Comparison of ENCODE assay signal across 1 cellular context in the genomic region with DNA sequence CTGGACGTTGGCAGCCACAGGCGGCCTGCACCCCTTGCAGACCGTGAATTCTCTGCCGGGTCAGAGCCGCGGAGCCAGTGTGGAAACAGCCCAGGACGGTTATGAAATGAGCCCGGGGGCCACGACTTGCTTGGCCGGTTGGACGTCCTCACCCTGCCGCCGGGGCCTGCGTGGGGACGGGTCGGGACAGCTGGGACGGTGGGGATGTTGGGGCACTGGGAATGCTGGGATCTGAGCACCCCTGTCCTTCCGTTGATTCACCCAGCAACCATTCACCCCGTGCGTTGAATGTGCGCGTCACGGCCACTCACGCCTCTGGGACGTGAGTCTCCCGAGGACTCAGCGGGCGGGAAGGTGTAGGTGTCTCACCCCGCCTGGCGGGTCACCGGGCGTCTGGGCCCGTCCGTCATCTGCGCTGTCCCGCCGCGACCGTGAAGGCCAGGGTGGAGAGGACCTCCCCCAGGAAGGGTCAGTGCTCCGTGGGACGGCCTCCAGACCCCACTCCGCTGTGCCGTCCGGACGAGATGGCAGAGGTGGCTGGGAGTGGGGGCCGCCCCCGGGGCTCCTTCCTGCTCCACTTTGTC.
TF ChIP-seq lines count a peak whose summit lies in the region.

No MANE protein-coding gene starts in this region.

TF ChIP-seq in K562, 482 proteins besides CTCF, POLR2A, EP300 and RAD21 (continues in another document):
- TF ChIP-seq HCFC1 (IDR thresholded peaks at IDR 0.05; ENCODE audit: low read depth, low read length) (no peak), TAF15 (IDR thresholded peaks at IDR 0.05; ENCODE audit: low read depth, low read length) (no peak), SMARCA4 (IDR thresholded peaks at IDR 0.05) (no peak), JUNB (CRISPR knock-in tag; conservative IDR thresholded peaks at IDR 0.05) (no peak), HNRNPH1 (optimal IDR thresholded peaks at IDR 0.05; ENCODE audit: low read depth, low read length) (no peak), GABPB1 (CRISPR knock-in tag; IDR thresholded peaks at IDR 0.05) (peak; percentile 53), RBM25 (IDR thresholded peaks at IDR 0.05; ENCODE audit: low read depth, low read length, severe bottlenecking) (no peak), SAFB (IDR thresholded peaks at IDR 0.05; ENCODE audit: borderline replicate concordance, low read depth, low read length) (0 out of 2 replicates have a peak, but pooled peaks have one; percentile 34), ZNF354B (CRISPR knock-in tag; IDR thresholded peaks at IDR 0.05) (no peak), ZZZ3 (IDR thresholded peaks at IDR 0.05) (no peak), ZNF217 (CRISPR knock-in tag; IDR thresholded peaks at IDR 0.05) (no peak), NFYB (IDR thresholded peaks at IDR 0.05; ENCODE audit: extremely low read depth, insufficient read length) (no peak), SNRNP70 (optimal IDR thresholded peaks at IDR 0.05; ENCODE audit: low read depth, low read length) (no peak), ZNF212 (CRISPR knock-in tag; IDR thresholded peaks at IDR 0.05) (no peak), CREB1 (IDR thresholded peaks at IDR 0.05) (peak; percentile 14; the same call in 1 of the 2 replicates), CREB1 (CRISPR knock-in tag; IDR thresholded peaks at IDR 0.05) (peak; percentile 63), ETS1 (conservative IDR thresholded peaks at IDR 0.05; ENCODE audit: control insufficient read depth, low read depth, low read length) (no peak), MTA1 (IDR thresholded peaks at IDR 0.05; ENCODE audit: borderline replicate concordance) (no peak), GTF2E2 (tag; IDR thresholded peaks at IDR 0.05) (no peak), BACH1 (tag; IDR thresholded peaks at IDR 0.05) (no peak), SMC3 (conservative IDR thresholded peaks at IDR 0.05; ENCODE audit: insufficient read depth, low read depth, low read length) (no peak), SMARCA5 (IDR thresholded peaks at IDR 0.05) (no peak), MXI1 (IDR thresholded peaks at IDR 0.05; ENCODE audit: low read depth, low read length) (no peak), HMG20A (CRISPR knock-in tag; conservative IDR thresholded peaks at IDR 0.05) (no peak), RFX1 (IDR thresholded peaks at IDR 0.05) (no peak), ZBTB2 (IDR thresholded peaks at IDR 0.05) (0 out of 2 replicates have a peak, but pooled peaks have one; percentile 29), ZNF311 (CRISPR knock-in tag; IDR thresholded peaks at IDR 0.05) (no peak), ZNF184 (CRISPR knock-in tag; IDR thresholded peaks at IDR 0.05) (no peak), HOXB6 (CRISPR knock-in tag; IDR thresholded peaks at IDR 0.05; ENCODE audit: borderline replicate concordance) (no peak), STAG1 (CRISPR knock-in tag; IDR thresholded peaks at IDR 0.05; ENCODE audit: borderline replicate concordance) (no peak), HNRNPL (IDR thresholded peaks at IDR 0.05; ENCODE audit: low read depth, low read length) (no peak), GATA2 (CRISPR knock-in tag; IDR thresholded peaks at IDR 0.05) (no peak), POLR2AphosphoS2 (IDR thresholded peaks at IDR 0.05; ENCODE audit: low read length) (no peak), ASH1L (IDR thresholded peaks at IDR 0.05; ENCODE audit: borderline replicate concordance, low read depth, partially characterized antibody) (no peak), HDAC1 (IDR thresholded peaks at IDR 0.05) (no peak; a peak in 1 of 4 replicates), PREB (CRISPR knock-in tag; IDR thresholded peaks at IDR 0.05) (no peak), LARP7 (IDR thresholded peaks at IDR 0.05) (no peak), RCOR1 (IDR thresholded peaks at IDR 0.05; ENCODE audit: borderline replicate concordance in 1 of 2, low read depth in 2 of 2, low read length in 2 of 2) (no peak), SRSF1 (IDR thresholded peaks at IDR 0.05; ENCODE audit: low read depth, low read length) (no peak), GTF2F1 (IDR thresholded peaks at IDR 0.05; ENCODE audit: low read depth, low read length) (no peak), SPI1 (IDR thresholded peaks at IDR 0.05; ENCODE audit: borderline replicate concordance, low read depth, low read length) (no peak), ETV6 (IDR thresholded peaks at IDR 0.05; ENCODE audit: borderline replicate concordance in 1 of 2, low read depth in 2 of 2, low read length in 1 of 2) (no peak), ETV6 (CRISPR knock-in tag; IDR thresholded peaks at IDR 0.05; ENCODE audit: borderline replicate concordance) (no peak), SIN3A (IDR thresholded peaks at IDR 0.05; ENCODE audit: borderline replicate concordance in 2 of 2, control insufficient read depth in 1 of 2, low read depth in 2 of 2, low read length in 2 of 2) (no peak), RNF2 (IDR thresholded peaks at IDR 0.05) (no peak), ATF1 (CRISPR knock-in tag; IDR thresholded peaks at IDR 0.05) (no peak), ATF1 (tag; IDR thresholded peaks at IDR 0.05) (peak; percentile 30; the same call in 1 of the 2 replicates), SREBF2 (CRISPR knock-in tag; IDR thresholded peaks at IDR 0.05) (no peak), MAZ (CRISPR knock-in tag; conservative IDR thresholded peaks at IDR 0.05 in 1 of 2, IDR thresholded peaks at IDR 0.05 in 1 of 2) (no peak), ZNF449 (CRISPR knock-in tag; IDR thresholded peaks at IDR 0.05) (no peak), ZNF444 (CRISPR knock-in tag; IDR thresholded peaks at IDR 0.05) (no peak), ZFPM2 (CRISPR knock-in tag; IDR thresholded peaks at IDR 0.05) (no peak), NUFIP1 (IDR thresholded peaks at IDR 0.05; ENCODE audit: partially characterized antibody) (no peak), GABPA (tag; conservative IDR thresholded peaks at IDR 0.05; ENCODE audit: low read depth) (no peak), ZNF134 (CRISPR knock-in tag; conservative IDR thresholded peaks at IDR 0.05) (no peak), BHLHE40 (IDR thresholded peaks at IDR 0.05; ENCODE audit: low read length) (peak; percentile 59), SUPT5H (IDR thresholded peaks at IDR 0.05) (no peak), ZNF586 (CRISPR knock-in tag; conservative IDR thresholded peaks at IDR 0.05) (no peak)
- TF ChIP-seq, protein P1, sequence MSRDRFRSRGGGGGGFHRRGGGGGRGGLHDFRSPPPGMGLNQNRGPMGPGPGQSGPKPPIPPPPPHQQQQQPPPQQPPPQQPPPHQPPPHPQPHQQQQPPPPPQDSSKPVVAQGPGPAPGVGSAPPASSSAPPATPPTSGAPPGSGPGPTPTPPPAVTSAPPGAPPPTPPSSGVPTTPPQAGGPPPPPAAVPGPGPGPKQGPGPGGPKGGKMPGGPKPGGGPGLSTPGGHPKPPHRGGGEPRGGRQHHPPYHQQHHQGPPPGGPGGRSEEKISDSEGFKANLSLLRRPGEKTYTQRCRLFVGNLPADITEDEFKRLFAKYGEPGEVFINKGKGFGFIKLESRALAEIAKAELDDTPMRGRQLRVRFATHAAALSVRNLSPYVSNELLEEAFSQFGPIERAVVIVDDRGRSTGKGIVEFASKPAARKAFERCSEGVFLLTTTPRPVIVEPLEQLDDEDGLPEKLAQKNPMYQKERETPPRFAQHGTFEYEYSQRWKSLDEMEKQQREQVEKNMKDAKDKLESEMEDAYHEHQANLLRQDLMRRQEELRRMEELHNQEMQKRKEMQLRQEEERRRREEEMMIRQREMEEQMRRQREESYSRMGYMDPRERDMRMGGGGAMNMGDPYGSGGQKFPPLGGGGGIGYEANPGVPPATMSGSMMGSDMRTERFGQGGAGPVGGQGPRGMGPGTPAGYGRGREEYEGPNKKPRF (IDR thresholded peaks at IDR 0.05; ENCODE audit: low read depth, low read length) = no peak
- TF ChIP-seq, protein P2, sequence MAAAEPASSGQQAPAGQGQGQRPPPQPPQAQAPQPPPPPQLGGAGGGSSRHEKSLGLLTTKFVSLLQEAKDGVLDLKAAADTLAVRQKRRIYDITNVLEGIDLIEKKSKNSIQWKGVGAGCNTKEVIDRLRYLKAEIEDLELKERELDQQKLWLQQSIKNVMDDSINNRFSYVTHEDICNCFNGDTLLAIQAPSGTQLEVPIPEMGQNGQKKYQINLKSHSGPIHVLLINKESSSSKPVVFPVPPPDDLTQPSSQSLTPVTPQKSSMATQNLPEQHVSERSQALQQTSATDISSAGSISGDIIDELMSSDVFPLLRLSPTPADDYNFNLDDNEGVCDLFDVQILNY (CRISPR knock-in tag; IDR thresholded peaks at IDR 0.05) = no peak
- TF ChIP-seq, protein P3, sequence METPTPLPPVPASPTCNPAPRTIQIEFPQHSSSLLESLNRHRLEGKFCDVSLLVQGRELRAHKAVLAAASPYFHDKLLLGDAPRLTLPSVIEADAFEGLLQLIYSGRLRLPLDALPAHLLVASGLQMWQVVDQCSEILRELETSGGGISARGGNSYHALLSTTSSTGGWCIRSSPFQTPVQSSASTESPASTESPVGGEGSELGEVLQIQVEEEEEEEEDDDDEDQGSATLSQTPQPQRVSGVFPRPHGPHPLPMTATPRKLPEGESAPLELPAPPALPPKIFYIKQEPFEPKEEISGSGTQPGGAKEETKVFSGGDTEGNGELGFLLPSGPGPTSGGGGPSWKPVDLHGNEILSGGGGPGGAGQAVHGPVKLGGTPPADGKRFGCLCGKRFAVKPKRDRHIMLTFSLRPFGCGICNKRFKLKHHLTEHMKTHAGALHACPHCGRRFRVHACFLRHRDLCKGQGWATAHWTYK (CRISPR knock-in tag; IDR thresholded peaks at IDR 0.05) = no peak
- TF ChIP-seq, protein P4, sequence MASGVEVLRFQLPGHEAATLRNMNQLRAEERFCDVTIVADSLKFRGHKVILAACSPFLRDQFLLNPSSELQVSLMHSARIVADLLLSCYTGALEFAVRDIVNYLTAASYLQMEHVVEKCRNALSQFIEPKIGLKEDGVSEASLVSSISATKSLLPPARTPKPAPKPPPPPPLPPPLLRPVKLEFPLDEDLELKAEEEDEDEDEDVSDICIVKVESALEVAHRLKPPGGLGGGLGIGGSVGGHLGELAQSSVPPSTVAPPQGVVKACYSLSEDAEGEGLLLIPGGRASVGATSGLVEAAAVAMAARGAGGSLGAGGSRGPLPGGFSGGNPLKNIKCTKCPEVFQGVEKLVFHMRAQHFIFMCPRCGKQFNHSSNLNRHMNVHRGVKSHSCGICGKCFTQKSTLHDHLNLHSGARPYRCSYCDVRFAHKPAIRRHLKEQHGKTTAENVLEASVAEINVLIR (CRISPR knock-in tag; IDR thresholded peaks at IDR 0.05) = no peak
- TF ChIP-seq, protein P5, sequence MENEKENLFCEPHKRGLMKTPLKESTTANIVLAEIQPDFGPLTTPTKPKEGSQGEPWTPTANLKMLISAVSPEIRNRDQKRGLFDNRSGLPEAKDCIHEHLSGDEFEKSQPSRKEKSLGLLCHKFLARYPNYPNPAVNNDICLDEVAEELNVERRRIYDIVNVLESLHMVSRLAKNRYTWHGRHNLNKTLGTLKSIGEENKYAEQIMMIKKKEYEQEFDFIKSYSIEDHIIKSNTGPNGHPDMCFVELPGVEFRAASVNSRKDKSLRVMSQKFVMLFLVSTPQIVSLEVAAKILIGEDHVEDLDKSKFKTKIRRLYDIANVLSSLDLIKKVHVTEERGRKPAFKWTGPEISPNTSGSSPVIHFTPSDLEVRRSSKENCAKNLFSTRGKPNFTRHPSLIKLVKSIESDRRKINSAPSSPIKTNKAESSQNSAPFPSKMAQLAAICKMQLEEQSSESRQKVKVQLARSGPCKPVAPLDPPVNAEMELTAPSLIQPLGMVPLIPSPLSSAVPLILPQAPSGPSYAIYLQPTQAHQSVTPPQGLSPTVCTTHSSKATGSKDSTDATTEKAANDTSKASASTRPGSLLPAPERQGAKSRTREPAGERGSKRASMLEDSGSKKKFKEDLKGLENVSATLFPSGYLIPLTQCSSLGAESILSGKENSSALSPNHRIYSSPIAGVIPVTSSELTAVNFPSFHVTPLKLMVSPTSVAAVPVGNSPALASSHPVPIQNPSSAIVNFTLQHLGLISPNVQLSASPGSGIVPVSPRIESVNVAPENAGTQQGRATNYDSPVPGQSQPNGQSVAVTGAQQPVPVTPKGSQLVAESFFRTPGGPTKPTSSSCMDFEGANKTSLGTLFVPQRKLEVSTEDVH (IDR thresholded peaks at IDR 0.05; ENCODE audit: low read depth, partially characterized antibody) = no peak
